Comparison of ENCODE assay signal across 15 cellular contexts in genomic region chr10:24651923-24652322, GRCh38.
DNase-seq lines count a peak whose midpoint lies in the region; ATAC-seq and TF ChIP-seq lines count a peak whose summit lies in the region.
"Had no signal": no experiment of that assay in that cellular context is flagged by ENCODE, and none has a peak within 500 bp of the region (broad histone marks: within the 10 kb centered on the region; RNA-seq: fewer than 3 reads in every experiment).

No MANE protein-coding gene starts in this region.

- intact Hi-C loops in activated B cell treated with CpG ODN at 0.5 μM for 24 hours (cut with micrococcal nuclease) = no loop called here

- DNase-seq in EH (ENCODE audit: low read depth) (peak; percentile 47), activated B cell treated with CpG ODN at 0.5 μM for 24 hours (no peak), SHP77 treated with DMSO at 0.1 percent for 48 hours (lab: John Stamatoyannopoulos, UW) (no peak), HAP-1 (ENCODE audit: low spot score in 2 of 2) (no peak), AG08395 (ENCODE audit: low spot score) (no peak)
- DNase-seq: activated CD4-positive, alpha-beta T cell treated with anti-CD3 and anti-CD28 coated beads for 36 hours; activated T-cell treated with anti-CD3 and anti-CD28 coated beads for 4 hours; Calu3; mucosa of descending colon; NCI-H1436 had no signal

- H3K36me3 Mint-ChIP-seq in activated B cell treated with CpG ODN at 0.5 μM for 24 hours (ENCODE audit: low read depth) = peaks cover 2% of the 10 kb centered on the region
- H3K36me3 Mint-ChIP-seq: activated naive CD4-positive, alpha-beta T cell treated with anti-CD3 and anti-CD28 coated beads, Interleukin-2, amount 50 U/mL, for 72 hours had no signal

- H3K9me3 ChIP-seq in HAP-1 = peaks cover 3% of the 10 kb centered on the region; the same call in 1 of the 2 replicates
- H3K9me3 ChIP-seq: mucosa of descending colon had no signal

- peak; percentile 11 for ATAC-seq in GM19372 (IDR thresholded peaks at IDR 0.05; ENCODE audit: low read depth, unreplicated experiment)
- peak; percentile 9 for ATAC-seq in HG02884 (IDR thresholded peaks at IDR 0.05; ENCODE audit: unreplicated experiment)
- ATAC-seq in activated B cell treated with CpG ODN at 0.5 μM for 24 hours (ENCODE audit: low read depth) = no peak
- no peak for ATAC-seq in GM19397 (IDR thresholded peaks at IDR 0.05; ENCODE audit: unreplicated experiment)
- ATAC-seq: activated CD4-positive, alpha-beta T cell treated with anti-CD3 and anti-CD28 coated beads for 36 hours; gastroesophageal sphincter; mucosa of descending colon had no signal

- CTCF ChIA-PET in activated B cell treated with CpG ODN at 0.5 μM for 24 hours (lab: Charles Lee) = no interaction called here

- peaks cover 2% of the 10 kb centered on the region for H3K9me3 Mint-ChIP-seq in activated B cell treated with CpG ODN at 0.5 μM for 24 hours
- H3K9me3 Mint-ChIP-seq: activated naive CD4-positive, alpha-beta T cell treated with anti-CD3 and anti-CD28 coated beads, Interleukin-2, amount 50 U/mL, for 72 hours had no signal

- peak overlapping the region; percentile 37 for H3K27ac Mint-ChIP-seq in activated B cell treated with CpG ODN at 0.5 μM for 24 hours
- H3K27ac Mint-ChIP-seq: activated CD4-positive, alpha-beta T cell treated with anti-CD3 and anti-CD28 coated beads for 36 hours; activated naive CD4-positive, alpha-beta T cell treated with anti-CD3 and anti-CD28 coated beads, Interleukin-2, amount 50 U/mL, for 72 hours had no signal

- no peaks in the 10 kb centered on the region for H3K27me3 ChIP-seq in HAP-1 (ENCODE audit: low read depth)
- H3K27me3 ChIP-seq: gastroesophageal sphincter had no signal

- H3K4me1 ChIP-seq in HAP-1 = peaks cover 6% of the 10 kb centered on the region; the same call in 1 of the 2 replicates

- POLR2A ChIA-PET in activated B cell treated with CpG ODN at 0.5 μM for 24 hours (lab: Charles Lee) = no interaction called here

- no peak for TF ChIP-seq CTCF in activated B cell treated with CpG ODN at 0.5 μM for 24 hours (IDR thresholded peaks at IDR 0.05)

- peaks cover 15% of the 10 kb centered on the region for H3K4me1 Mint-ChIP-seq in activated B cell treated with CpG ODN at 0.5 μM for 24 hours

- H3K27me3 Mint-ChIP-seq in activated B cell treated with CpG ODN at 0.5 μM for 24 hours = no peaks in the 10 kb centered on the region
- H3K27me3 Mint-ChIP-seq: activated CD4-positive, alpha-beta T cell treated with anti-CD3 and anti-CD28 coated beads for 36 hours had no signal

- in situ Hi-C loops in HAP-1 (cut with MboI; ENCODE audit: low sequenced_read_pairs) = no loop called here

- H3K4me3 Mint-ChIP-seq in activated B cell treated with CpG ODN at 0.5 μM for 24 hours = peak overlapping the region; percentile 5
- H3K4me3 Mint-ChIP-seq: activated CD4-positive, alpha-beta T cell treated with anti-CD3 and anti-CD28 coated beads for 36 hours had no signal

- no peak overlapping the region for H3K4me3 ChIP-seq in HAP-1
- H3K4me3 ChIP-seq: gastroesophageal sphincter, mucosa of descending colon had no signal

- H3K36me3 ChIP-seq in HAP-1 (replicated peaks) = no peaks in the 10 kb centered on the region
- H3K36me3 ChIP-seq: gastroesophageal sphincter had no signal

Comparison
In these comparisons a context has a peak if more than half of its experiments do, and no peak if none do; other contexts are left out.
1. ATAC-seq: peak in GM19372 (single experiment) and HG02884 (single experiment); none in activated B cell treated with CpG ODN at 0.5 μM for 24 hours (single experiment) and GM19397 (single experiment).